ENCODE assay signal across 1 cellular context in the genomic region with DNA sequence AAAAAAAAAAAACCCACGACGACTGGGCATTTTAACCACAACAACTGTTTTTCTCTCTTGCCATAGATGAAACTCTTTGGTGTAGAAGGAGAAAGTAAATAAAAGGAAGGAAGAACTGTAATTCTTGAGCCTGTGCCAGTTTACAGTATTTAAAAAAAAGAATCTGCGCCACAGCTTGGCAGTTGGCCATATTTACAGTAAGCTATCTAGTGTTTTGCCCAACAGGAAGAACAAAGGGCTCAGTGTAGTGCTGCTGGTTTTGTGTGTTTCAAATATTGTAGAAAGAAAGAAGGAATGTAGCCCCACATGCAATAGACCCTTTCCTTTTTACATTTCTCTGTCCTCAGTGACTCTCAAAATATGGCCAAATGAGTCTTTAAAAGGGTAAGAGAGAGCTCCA.
TF ChIP-seq lines count a peak whose summit lies in the region.

No MANE protein-coding gene starts in this region.

TF ChIP-seq in HepG2, 621 proteins besides CTCF, POLR2A, EP300 and RAD21 (continued from another document and continues in another):
- TF ChIP-seq ZBTB3 (CRISPR knock-in tag; IDR thresholded peaks at IDR 0.05; ENCODE audit: borderline replicate concordance, low read depth) (no peak), RFXANK (CRISPR knock-in tag; IDR thresholded peaks at IDR 0.05) (no peak), FOSL1 (CRISPR knock-in tag; IDR thresholded peaks at IDR 0.05; ENCODE audit: borderline replicate concordance) (no peak), U2AF1 (optimal IDR thresholded peaks at IDR 0.05; ENCODE audit: low read depth, low read length) (no peak), HDAC6 (IDR thresholded peaks at IDR 0.05; ENCODE audit: low read depth, low read length) (no peak), ZNF724P (CRISPR knock-in tag; IDR thresholded peaks at IDR 0.05; ENCODE audit: borderline replicate concordance) (no peak), ZBTB7B (CRISPR knock-in tag; IDR thresholded peaks at IDR 0.05) (peak; percentile 73), YEATS2 (CRISPR knock-in tag; IDR thresholded peaks at IDR 0.05; ENCODE audit: borderline replicate concordance) (0 out of 2 replicates have a peak, but pooled peaks have one; percentile 33), LCORL (IDR thresholded peaks at IDR 0.05) (no peak), LCORL (CRISPR knock-in tag; IDR thresholded peaks at IDR 0.05) (0 out of 2 replicates have a peak, but pooled peaks have one; percentile 38), ZNF720 (CRISPR knock-in tag; IDR thresholded peaks at IDR 0.05) (no peak), NCOA2 (CRISPR knock-in tag; IDR thresholded peaks at IDR 0.05) (peak; percentile 82), SP5 (CRISPR knock-in tag; IDR thresholded peaks at IDR 0.05; ENCODE audit: borderline replicate concordance, low read depth) (no peak), TSC22D2 (CRISPR knock-in tag; IDR thresholded peaks at IDR 0.05; ENCODE audit: borderline replicate concordance) (no peak), THAP11 (CRISPR knock-in tag; IDR thresholded peaks at IDR 0.05) (peak; percentile 37; the same call in 1 of the 2 replicates), ZMYM4 (CRISPR knock-in tag; IDR thresholded peaks at IDR 0.05) (peak; percentile 35; the same call in 1 of the 2 replicates), ZFP1 (CRISPR knock-in tag; IDR thresholded peaks at IDR 0.05) (no peak), HMG20B (CRISPR knock-in tag; conservative IDR thresholded peaks at IDR 0.05) (no peak), MED13 (CRISPR knock-in tag; IDR thresholded peaks at IDR 0.05) (no peak), SMAD3 (CRISPR knock-in tag; IDR thresholded peaks at IDR 0.05) (0 out of 2 replicates have a peak, but pooled peaks have one; percentile 48), KDM6A (CRISPR knock-in tag; IDR thresholded peaks at IDR 0.05; ENCODE audit: low read depth) (0 out of 2 replicates have a peak, but pooled peaks have one; percentile 15), ZNF557 (CRISPR knock-in tag; IDR thresholded peaks at IDR 0.05) (no peak), GFI1 (CRISPR knock-in tag; IDR thresholded peaks at IDR 0.05; ENCODE audit: borderline replicate concordance) (0 out of 2 replicates have a peak, but pooled peaks have one; percentile 24), TOPORS (CRISPR knock-in tag; IDR thresholded peaks at IDR 0.05) (no peak), AGO2 (optimal IDR thresholded peaks at IDR 0.05; ENCODE audit: low read depth, low read length) (no peak), BRCA1 (CRISPR knock-in tag; IDR thresholded peaks at IDR 0.05) (no peak), ZC3H13 (CRISPR knock-in tag; IDR thresholded peaks at IDR 0.05) (no peak), ZNF569 (CRISPR knock-in tag; IDR thresholded peaks at IDR 0.05; ENCODE audit: borderline replicate concordance) (no peak), ZNF792 (CRISPR knock-in tag; IDR thresholded peaks at IDR 0.05) (peak; percentile 85), MTA1 (CRISPR knock-in tag; IDR thresholded peaks at IDR 0.05; ENCODE audit: borderline replicate concordance) (no peak), ZNF17 (CRISPR knock-in tag; IDR thresholded peaks at IDR 0.05) (no peak), SSRP1 (CRISPR knock-in tag; IDR thresholded peaks at IDR 0.05) (no peak), KLF9 (CRISPR knock-in tag; IDR thresholded peaks at IDR 0.05; ENCODE audit: low read depth) (no peak), ZNF782 (CRISPR knock-in tag; IDR thresholded peaks at IDR 0.05; ENCODE audit: borderline replicate concordance) (no peak)
- TF ChIP-seq, protein P1, sequence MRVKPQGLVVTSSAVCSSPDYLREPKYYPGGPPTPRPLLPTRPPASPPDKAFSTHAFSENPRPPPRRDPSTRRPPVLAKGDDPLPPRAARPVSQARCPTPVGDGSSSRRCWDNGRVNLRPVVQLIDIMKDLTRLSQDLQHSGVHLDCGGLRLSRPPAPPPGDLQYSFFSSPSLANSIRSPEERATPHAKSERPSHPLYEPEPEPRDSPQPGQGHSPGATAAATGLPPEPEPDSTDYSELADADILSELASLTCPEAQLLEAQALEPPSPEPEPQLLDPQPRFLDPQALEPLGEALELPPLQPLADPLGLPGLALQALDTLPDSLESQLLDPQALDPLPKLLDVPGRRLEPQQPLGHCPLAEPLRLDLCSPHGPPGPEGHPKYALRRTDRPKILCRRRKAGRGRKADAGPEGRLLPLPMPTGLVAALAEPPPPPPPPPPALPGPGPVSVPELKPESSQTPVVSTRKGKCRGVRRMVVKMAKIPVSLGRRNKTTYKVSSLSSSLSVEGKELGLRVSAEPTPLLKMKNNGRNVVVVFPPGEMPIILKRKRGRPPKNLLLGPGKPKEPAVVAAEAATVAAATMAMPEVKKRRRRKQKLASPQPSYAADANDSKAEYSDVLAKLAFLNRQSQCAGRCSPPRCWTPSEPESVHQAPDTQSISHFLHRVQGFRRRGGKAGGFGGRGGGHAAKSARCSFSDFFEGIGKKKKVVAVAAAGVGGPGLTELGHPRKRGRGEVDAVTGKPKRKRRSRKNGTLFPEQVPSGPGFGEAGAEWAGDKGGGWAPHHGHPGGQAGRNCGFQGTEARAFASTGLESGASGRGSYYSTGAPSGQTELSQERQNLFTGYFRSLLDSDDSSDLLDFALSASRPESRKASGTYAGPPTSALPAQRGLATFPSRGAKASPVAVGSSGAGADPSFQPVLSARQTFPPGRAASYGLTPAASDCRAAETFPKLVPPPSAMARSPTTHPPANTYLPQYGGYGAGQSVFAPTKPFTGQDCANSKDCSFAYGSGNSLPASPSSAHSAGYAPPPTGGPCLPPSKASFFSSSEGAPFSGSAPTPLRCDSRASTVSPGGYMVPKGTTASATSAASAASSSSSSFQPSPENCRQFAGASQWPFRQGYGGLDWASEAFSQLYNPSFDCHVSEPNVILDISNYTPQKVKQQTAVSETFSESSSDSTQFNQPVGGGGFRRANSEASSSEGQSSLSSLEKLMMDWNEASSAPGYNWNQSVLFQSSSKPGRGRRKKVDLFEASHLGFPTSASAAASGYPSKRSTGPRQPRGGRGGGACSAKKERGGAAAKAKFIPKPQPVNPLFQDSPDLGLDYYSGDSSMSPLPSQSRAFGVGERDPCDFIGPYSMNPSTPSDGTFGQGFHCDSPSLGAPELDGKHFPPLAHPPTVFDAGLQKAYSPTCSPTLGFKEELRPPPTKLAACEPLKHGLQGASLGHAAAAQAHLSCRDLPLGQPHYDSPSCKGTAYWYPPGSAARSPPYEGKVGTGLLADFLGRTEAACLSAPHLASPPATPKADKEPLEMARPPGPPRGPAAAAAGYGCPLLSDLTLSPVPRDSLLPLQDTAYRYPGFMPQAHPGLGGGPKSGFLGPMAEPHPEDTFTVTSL (CRISPR knock-in tag; IDR thresholded peaks at IDR 0.05; ENCODE audit: borderline replicate concordance) = peak; percentile 90; the same call in 1 of the 2 replicates
- TF ChIP-seq, protein P2, sequence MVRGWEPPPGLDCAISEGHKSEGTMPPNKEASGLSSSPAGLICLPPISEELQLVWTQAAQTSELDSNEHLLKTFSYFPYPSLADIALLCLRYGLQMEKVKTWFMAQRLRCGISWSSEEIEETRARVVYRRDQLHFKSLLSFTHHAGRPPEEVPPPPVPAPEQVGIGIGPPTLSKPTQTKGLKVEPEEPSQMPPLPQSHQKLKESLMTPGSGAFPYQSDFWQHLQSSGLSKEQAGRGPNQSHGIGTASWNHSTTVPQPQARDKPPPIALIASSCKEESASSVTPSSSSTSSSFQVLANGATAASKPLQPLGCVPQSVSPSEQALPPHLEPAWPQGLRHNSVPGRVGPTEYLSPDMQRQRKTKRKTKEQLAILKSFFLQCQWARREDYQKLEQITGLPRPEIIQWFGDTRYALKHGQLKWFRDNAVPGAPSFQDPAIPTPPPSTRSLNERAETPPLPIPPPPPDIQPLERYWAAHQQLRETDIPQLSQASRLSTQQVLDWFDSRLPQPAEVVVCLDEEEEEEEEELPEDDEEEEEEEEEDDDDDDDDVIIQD (CRISPR knock-in tag; IDR thresholded peaks at IDR 0.05; ENCODE audit: low read depth) = 0 out of 2 replicates have a peak, but pooled peaks have one; percentile 11
- TF ChIP-seq, protein P3, sequence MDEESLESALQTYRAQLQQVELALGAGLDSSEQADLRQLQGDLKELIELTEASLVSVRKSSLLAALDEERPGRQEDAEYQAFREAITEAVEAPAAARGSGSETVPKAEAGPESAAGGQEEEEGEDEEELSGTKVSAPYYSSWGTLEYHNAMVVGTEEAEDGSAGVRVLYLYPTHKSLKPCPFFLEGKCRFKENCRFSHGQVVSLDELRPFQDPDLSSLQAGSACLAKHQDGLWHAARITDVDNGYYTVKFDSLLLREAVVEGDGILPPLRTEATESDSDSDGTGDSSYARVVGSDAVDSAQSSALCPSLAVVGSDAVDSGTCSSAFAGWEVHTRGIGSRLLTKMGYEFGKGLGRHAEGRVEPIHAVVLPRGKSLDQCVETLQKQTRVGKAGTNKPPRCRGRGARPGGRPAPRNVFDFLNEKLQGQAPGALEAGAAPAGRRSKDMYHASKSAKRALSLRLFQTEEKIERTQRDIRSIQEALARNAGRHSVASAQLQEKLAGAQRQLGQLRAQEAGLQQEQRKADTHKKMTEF (CRISPR knock-in tag; IDR thresholded peaks at IDR 0.05) = peak; percentile 80
- TF ChIP-seq, protein P4, sequence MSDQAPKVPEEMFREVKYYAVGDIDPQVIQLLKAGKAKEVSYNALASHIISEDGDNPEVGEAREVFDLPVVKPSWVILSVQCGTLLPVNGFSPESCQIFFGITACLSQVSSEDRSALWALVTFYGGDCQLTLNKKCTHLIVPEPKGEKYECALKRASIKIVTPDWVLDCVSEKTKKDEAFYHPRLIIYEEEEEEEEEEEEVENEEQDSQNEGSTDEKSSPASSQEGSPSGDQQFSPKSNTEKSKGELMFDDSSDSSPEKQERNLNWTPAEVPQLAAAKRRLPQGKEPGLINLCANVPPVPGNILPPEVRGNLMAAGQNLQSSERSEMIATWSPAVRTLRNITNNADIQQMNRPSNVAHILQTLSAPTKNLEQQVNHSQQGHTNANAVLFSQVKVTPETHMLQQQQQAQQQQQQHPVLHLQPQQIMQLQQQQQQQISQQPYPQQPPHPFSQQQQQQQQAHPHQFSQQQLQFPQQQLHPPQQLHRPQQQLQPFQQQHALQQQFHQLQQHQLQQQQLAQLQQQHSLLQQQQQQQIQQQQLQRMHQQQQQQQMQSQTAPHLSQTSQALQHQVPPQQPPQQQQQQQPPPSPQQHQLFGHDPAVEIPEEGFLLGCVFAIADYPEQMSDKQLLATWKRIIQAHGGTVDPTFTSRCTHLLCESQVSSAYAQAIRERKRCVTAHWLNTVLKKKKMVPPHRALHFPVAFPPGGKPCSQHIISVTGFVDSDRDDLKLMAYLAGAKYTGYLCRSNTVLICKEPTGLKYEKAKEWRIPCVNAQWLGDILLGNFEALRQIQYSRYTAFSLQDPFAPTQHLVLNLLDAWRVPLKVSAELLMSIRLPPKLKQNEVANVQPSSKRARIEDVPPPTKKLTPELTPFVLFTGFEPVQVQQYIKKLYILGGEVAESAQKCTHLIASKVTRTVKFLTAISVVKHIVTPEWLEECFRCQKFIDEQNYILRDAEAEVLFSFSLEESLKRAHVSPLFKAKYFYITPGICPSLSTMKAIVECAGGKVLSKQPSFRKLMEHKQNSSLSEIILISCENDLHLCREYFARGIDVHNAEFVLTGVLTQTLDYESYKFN (CRISPR knock-in tag; conservative IDR thresholded peaks at IDR 0.05) = peak; percentile 75
- TF ChIP-seq, protein P5, sequence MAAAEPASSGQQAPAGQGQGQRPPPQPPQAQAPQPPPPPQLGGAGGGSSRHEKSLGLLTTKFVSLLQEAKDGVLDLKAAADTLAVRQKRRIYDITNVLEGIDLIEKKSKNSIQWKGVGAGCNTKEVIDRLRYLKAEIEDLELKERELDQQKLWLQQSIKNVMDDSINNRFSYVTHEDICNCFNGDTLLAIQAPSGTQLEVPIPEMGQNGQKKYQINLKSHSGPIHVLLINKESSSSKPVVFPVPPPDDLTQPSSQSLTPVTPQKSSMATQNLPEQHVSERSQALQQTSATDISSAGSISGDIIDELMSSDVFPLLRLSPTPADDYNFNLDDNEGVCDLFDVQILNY (CRISPR knock-in tag; conservative IDR thresholded peaks at IDR 0.05) = no peak
- TF ChIP-seq, protein P6, sequence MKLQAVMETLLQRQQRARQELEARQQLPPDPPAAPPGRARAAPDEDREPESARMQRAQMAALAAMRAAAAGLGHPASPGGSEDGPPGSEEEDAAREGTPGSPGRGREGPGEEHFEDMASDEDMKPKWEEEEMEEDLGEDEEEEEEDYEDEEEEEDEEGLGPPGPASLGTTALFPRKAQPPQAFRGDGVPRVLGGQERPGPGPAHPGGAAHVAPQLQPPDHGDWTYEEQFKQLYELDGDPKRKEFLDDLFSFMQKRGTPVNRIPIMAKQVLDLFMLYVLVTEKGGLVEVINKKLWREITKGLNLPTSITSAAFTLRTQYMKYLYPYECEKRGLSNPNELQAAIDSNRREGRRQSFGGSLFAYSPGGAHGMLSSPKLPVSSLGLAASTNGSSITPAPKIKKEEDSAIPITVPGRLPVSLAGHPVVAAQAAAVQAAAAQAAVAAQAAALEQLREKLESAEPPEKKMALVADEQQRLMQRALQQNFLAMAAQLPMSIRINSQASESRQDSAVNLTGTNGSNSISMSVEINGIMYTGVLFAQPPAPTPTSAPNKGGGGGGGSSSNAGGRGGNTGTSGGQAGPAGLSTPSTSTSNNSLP (IDR thresholded peaks at IDR 0.05; ENCODE audit: low read depth, low read length) = 0 out of 2 replicates have a peak, but pooled peaks have one; percentile 15
- TF ChIP-seq, protein P7, sequence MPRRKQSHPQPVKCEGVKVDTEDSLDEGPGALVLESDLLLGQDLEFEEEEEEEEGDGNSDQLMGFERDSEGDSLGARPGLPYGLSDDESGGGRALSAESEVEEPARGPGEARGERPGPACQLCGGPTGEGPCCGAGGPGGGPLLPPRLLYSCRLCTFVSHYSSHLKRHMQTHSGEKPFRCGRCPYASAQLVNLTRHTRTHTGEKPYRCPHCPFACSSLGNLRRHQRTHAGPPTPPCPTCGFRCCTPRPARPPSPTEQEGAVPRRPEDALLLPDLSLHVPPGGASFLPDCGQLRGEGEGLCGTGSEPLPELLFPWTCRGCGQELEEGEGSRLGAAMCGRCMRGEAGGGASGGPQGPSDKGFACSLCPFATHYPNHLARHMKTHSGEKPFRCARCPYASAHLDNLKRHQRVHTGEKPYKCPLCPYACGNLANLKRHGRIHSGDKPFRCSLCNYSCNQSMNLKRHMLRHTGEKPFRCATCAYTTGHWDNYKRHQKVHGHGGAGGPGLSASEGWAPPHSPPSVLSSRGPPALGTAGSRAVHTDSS (CRISPR knock-in tag; conservative IDR thresholded peaks at IDR 0.05) = no peak
- TF ChIP-seq, protein P8, sequence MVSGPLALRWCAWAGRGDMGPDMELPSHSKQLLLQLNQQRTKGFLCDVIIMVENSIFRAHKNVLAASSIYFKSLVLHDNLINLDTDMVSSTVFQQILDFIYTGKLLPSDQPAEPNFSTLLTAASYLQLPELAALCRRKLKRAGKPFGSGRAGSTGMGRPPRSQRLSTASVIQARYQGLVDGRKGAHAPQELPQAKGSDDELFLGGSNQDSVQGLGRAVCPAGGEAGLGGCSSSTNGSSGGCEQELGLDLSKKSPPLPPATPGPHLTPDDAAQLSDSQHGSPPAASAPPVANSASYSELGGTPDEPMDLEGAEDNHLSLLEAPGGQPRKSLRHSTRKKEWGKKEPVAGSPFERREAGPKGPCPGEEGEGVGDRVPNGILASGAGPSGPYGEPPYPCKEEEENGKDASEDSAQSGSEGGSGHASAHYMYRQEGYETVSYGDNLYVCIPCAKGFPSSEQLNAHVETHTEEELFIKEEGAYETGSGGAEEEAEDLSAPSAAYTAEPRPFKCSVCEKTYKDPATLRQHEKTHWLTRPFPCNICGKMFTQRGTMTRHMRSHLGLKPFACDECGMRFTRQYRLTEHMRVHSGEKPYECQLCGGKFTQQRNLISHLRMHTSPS (CRISPR knock-in tag; IDR thresholded peaks at IDR 0.05; ENCODE audit: low read depth) = peak; percentile 48; the same call in 1 of the 2 replicates
